ENCODE assay signal across 32 cellular contexts in the genomic region with DNA sequence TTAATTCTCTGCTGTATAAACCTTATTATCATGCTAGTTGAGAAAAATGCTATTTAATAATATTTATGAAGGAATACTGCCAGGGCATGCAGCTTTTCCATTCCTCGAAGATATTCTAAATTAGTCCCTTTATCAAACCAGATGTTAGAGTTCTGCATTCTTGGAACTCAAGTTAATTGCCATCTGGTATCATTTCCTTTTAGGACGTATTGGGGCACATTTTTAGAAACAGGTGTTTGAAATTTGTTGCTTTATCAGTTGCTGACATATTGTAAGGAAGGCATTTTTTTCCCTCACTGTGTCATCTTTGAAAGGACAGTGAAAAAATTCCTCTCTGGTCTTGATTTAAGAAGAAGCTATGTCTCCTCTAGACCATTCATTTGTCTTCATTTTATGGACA.
"Had no signal": no experiment of that assay in that cellular context is flagged by ENCODE, and none has a peak within 500 bp of the region (broad histone marks: within the 10 kb centered on the region; RNA-seq: fewer than 3 reads in every experiment).

No MANE protein-coding gene starts in this region.

- H3K36me3 ChIP-seq: heart right ventricle, left lung, lower lobe of right lung, pancreas, prostate gland, upper lobe of left lung, vagina had no signal

- H3K4me3 Mint-ChIP-seq: activated B cell treated with CpG ODN at 0.5 μM for 24 hours; activated CD8-positive, alpha-beta T cell treated with anti-CD3 and anti-CD28 coated beads for 36 hours; central memory CD8-positive, alpha-beta T cell; dendritic cell treated with granulocyte-macrophage colony-stimulating factor and Interleukin-4, amounts not matched to agents 40 ng/mL and 50 ng/mL, for 4 days; naive thymus-derived CD8-positive, alpha-beta T cell; neural crest cell; stimulated activated effector memory CD8-positive, alpha-beta T cell treated with anti-CD3 and anti-CD28 coated beads, Interleukin-12 subunit alpha, Interleukin-12 subunit beta, amount 100 ng/mL, for 72 hours; stimulated activated naive CD8-positive, alpha-beta T cell treated with anti-CD3 and anti-CD28 coated beads, Interleukin-15, amount 100 ng/mL, for 72 hours had no signal

- H3K9me3 ChIP-seq: heart right ventricle, left lung, lower lobe of right lung, pancreas, prostate gland, upper lobe of left lung, vagina had no signal

- H3K4me3 ChIP-seq: heart right ventricle, left lung, lower lobe of right lung, pancreas, prostate gland, upper lobe of left lung, vagina had no signal

- H3K4me1 ChIP-seq: left lung, lower lobe of right lung, pancreas, prostate gland, upper lobe of left lung, vagina had no signal

- ATAC-seq: activated CD8-positive, alpha-beta T cell treated with anti-CD3 and anti-CD28 coated beads for 36 hours; activated naive CD4-positive, alpha-beta T cell treated with anti-CD3 and anti-CD28 coated beads, Interleukin-2, amount 50 U/mL, for 72 hours; left lung; lower lobe of right lung; naive thymus-derived CD8-positive, alpha-beta T cell; pancreas; sciatic nerve; stimulated activated effector memory CD8-positive, alpha-beta T cell treated with anti-CD3 and anti-CD28 coated beads, Interleukin-12 subunit alpha, Interleukin-12 subunit beta, amount 100 ng/mL, for 72 hours; stimulated activated naive CD8-positive, alpha-beta T cell treated with anti-CD3 and anti-CD28 coated beads, Interleukin-15, amount 100 ng/mL, for 72 hours had no signal

- H3K9me3 Mint-ChIP-seq: activated B cell treated with CpG ODN at 0.5 μM for 24 hours; activated CD8-positive, alpha-beta T cell treated with anti-CD3 and anti-CD28 coated beads for 36 hours; activated T-helper 2 cell treated with anti-CD3 and anti-CD28 coated beads, Interferon-gamma antibody, Interleukin-2, Interleukin-4, amounts not matched to agents 10 μg/mL and 5 μg/mL and 100 μg/mL, durations not matched to agents 14 hours and 24 hours and 36 hours; neural crest cell had no signal

- H3K27ac ChIP-seq: heart right ventricle, left lung, lower lobe of right lung, pancreas, prostate gland, upper lobe of left lung, vagina had no signal

- H3K36me3 Mint-ChIP-seq: activated naive CD4-positive, alpha-beta T cell treated with anti-CD3 and anti-CD28 coated beads, Interleukin-2, amount 50 U/mL, for 72 hours; naive thymus-derived CD8-positive, alpha-beta T cell; stimulated activated effector memory CD8-positive, alpha-beta T cell treated with anti-CD3 and anti-CD28 coated beads, Interleukin-12 subunit alpha, Interleukin-12 subunit beta, amount 100 ng/mL, for 72 hours had no signal

- FAIRE-seq: bronchial epithelial cell, pancreas, small intestine, TTC549 had no signal

- H3K27ac Mint-ChIP-seq: activated B cell treated with CpG ODN at 0.5 μM for 24 hours; activated CD8-positive, alpha-beta T cell treated with anti-CD3 and anti-CD28 coated beads for 36 hours; activated naive CD4-positive, alpha-beta T cell treated with anti-CD3 and anti-CD28 coated beads, Interleukin-2, amount 50 U/mL, for 72 hours; activated T-helper 2 cell treated with anti-CD3 and anti-CD28 coated beads, Interferon-gamma antibody, Interleukin-2, Interleukin-4, amounts not matched to agents 10 μg/mL and 5 μg/mL and 100 μg/mL, durations not matched to agents 14 hours and 24 hours and 36 hours; dendritic cell treated with granulocyte-macrophage colony-stimulating factor and Interleukin-4, amounts not matched to agents 40 ng/mL and 50 ng/mL, for 4 days; naive thymus-derived CD8-positive, alpha-beta T cell; stimulated activated effector memory CD8-positive, alpha-beta T cell treated with anti-CD3 and anti-CD28 coated beads, Interleukin-12 subunit alpha, Interleukin-12 subunit beta, amount 100 ng/mL, for 72 hours; stimulated activated naive CD8-positive, alpha-beta T cell treated with anti-CD3 and anti-CD28 coated beads, Interleukin-15, amount 100 ng/mL, for 72 hours had no signal

- DNase-seq: activated B cell treated with CpG ODN at 0.5 μM for 24 hours; activated CD4-positive, alpha-beta T cell treated with anti-CD3 and anti-CD28 coated beads, Interleukin-2, amount 50 U/mL, for 1 hour; activated CD8-positive, alpha-beta T cell treated with anti-CD3 and anti-CD28 coated beads for 36 hours; activated naive CD4-positive, alpha-beta T cell; activated T-cell treated with anti-CD3 and anti-CD28 coated beads, Interleukin-2, amount 50 U/mL, for 48 hours; effector CD8-positive, alpha-beta T cell; foreskin melanocyte; heart right ventricle; kidney glomerular epithelial cell; left lung; lower lobe of right lung; mesenchymal stem cell; naive thymus-derived CD8-positive, alpha-beta T cell; nucleus accumbens; pancreas; retina; small intestine; stimulated activated CD4-positive, alpha-beta T cell treated with anti-CD3 and anti-CD28 coated beads, Interleukin-4, amount 100 ng/mL, for 24 hours; stimulated activated naive CD8-positive, alpha-beta T cell treated with anti-CD3 and anti-CD28 coated beads, Interleukin-15, amount 100 ng/mL, for 72 hours; substantia nigra; upper lobe of left lung had no signal

- H3K27me3 Mint-ChIP-seq: activated B cell treated with CpG ODN at 0.5 μM for 24 hours; activated CD8-positive, alpha-beta T cell treated with anti-CD3 and anti-CD28 coated beads for 36 hours; central memory CD8-positive, alpha-beta T cell; dendritic cell treated with granulocyte-macrophage colony-stimulating factor and Interleukin-4, amounts not matched to agents 40 ng/mL and 50 ng/mL, for 4 days; naive thymus-derived CD8-positive, alpha-beta T cell; stimulated activated naive CD8-positive, alpha-beta T cell treated with anti-CD3 and anti-CD28 coated beads, Interleukin-15, amount 100 ng/mL, for 72 hours had no signal

- H3K4me1 Mint-ChIP-seq: activated B cell treated with CpG ODN at 0.5 μM for 24 hours; central memory CD8-positive, alpha-beta T cell; naive thymus-derived CD8-positive, alpha-beta T cell; stimulated activated effector memory CD8-positive, alpha-beta T cell treated with anti-CD3 and anti-CD28 coated beads, Interleukin-12 subunit alpha, Interleukin-12 subunit beta, amount 100 ng/mL, for 72 hours; stimulated activated naive CD8-positive, alpha-beta T cell treated with anti-CD3 and anti-CD28 coated beads, Interleukin-15, amount 100 ng/mL, for 72 hours had no signal

- H3K27me3 ChIP-seq: heart right ventricle, left lung, pancreas, upper lobe of left lung, vagina had no signal
